Comparison of ENCODE assay signal across 1 cellular context in genomic region chrX:119809185-119809666, GRCh38.
TF ChIP-seq lines count a peak whose summit lies in the region.

No MANE protein-coding gene starts in this region.

TF ChIP-seq in K562, 482 proteins besides CTCF, POLR2A, EP300 and RAD21 (continues in another document):
- TF ChIP-seq SNRNP70 (optimal IDR thresholded peaks at IDR 0.05; ENCODE audit: low read depth, low read length) (no peak), MXD1 (CRISPR knock-in tag; IDR thresholded peaks at IDR 0.05; ENCODE audit: borderline replicate concordance, poor library complexity, severe bottlenecking) (no peak), TBL1XR1 (IDR thresholded peaks at IDR 0.05; ENCODE audit: low read length in 2 of 2) (peak in 1 of 2 experiments; percentile 83; a peak in 2 of 4 replicates), PBX2 (CRISPR knock-in tag; IDR thresholded peaks at IDR 0.05; ENCODE audit: low read depth) (no peak), PBX2 (tag; conservative IDR thresholded peaks at IDR 0.05; ENCODE audit: low read depth) (0 out of 2 replicates have a peak, but pooled peaks have one; percentile 10), DMBX1 (CRISPR knock-in tag; IDR thresholded peaks at IDR 0.05; ENCODE audit: borderline replicate concordance) (no peak), ETS2 (tag; IDR thresholded peaks at IDR 0.05; ENCODE audit: borderline replicate concordance, poor library complexity, severe bottlenecking) (no peak), MAFK (IDR thresholded peaks at IDR 0.05; ENCODE audit: low read length) (no peak), ZNF124 (CRISPR knock-in tag; IDR thresholded peaks at IDR 0.05) (no peak), ZNF280A (IDR thresholded peaks at IDR 0.05; ENCODE audit: low read depth, partially characterized antibody) (no peak), NFE2 (IDR thresholded peaks at IDR 0.05; ENCODE audit: low read depth) (peak; percentile 36; the same call in 1 of the 2 replicates), ELF4 (CRISPR knock-in tag; IDR thresholded peaks at IDR 0.05) (no peak), ZNF175 (CRISPR knock-in tag; IDR thresholded peaks at IDR 0.05; ENCODE audit: low read depth) (no peak), KDM4B (IDR thresholded peaks at IDR 0.05; ENCODE audit: borderline replicate concordance in 2 of 2, low read depth in 1 of 2) (no peak), NR3C1 (CRISPR knock-in tag; IDR thresholded peaks at IDR 0.05) (no peak), REST (CRISPR knock-in tag; IDR thresholded peaks at IDR 0.05; ENCODE audit: low read depth) (no peak), TAL1 (IDR thresholded peaks at IDR 0.05) (peak; percentile 89), PHF20 (IDR thresholded peaks at IDR 0.05; ENCODE audit: partially characterized antibody) (no peak), NFIC (IDR thresholded peaks at IDR 0.05) (peak; percentile 79), NONO (IDR thresholded peaks at IDR 0.05; ENCODE audit: low read depth in 2 of 2, low read length in 1 of 2) (no peak), HDAC8 (tag; IDR thresholded peaks at IDR 0.05) (no peak), TAF9B (IDR thresholded peaks at IDR 0.05; ENCODE audit: partially characterized antibody) (no peak), ZKSCAN8 (CRISPR knock-in tag; IDR thresholded peaks at IDR 0.05) (0 out of 2 replicates have a peak, but pooled peaks have one; percentile 31), VEZF1 (CRISPR knock-in tag; IDR thresholded peaks at IDR 0.05) (peak; percentile 44), ZNF511 (CRISPR knock-in tag; IDR thresholded peaks at IDR 0.05) (no peak), TCFL5 (CRISPR knock-in tag; conservative IDR thresholded peaks at IDR 0.05) (no peak), ZNF347 (CRISPR knock-in tag; IDR thresholded peaks at IDR 0.05; ENCODE audit: low read depth) (no peak), FOS (IDR thresholded peaks at IDR 0.05; ENCODE audit: extremely low read depth, insufficient read length) (peak; percentile 36), LARP7 (IDR thresholded peaks at IDR 0.05) (no peak), HCFC1 (IDR thresholded peaks at IDR 0.05; ENCODE audit: low read depth, low read length) (no peak), ZNF785 (CRISPR knock-in tag; IDR thresholded peaks at IDR 0.05) (no peak), ZNF79 (CRISPR knock-in tag; IDR thresholded peaks at IDR 0.05; ENCODE audit: low read depth) (no peak), CHD2 (IDR thresholded peaks at IDR 0.05; ENCODE audit: low read depth, low read length) (no peak), DLX4 (CRISPR knock-in tag; IDR thresholded peaks at IDR 0.05) (no peak), FOXP1 (CRISPR knock-in tag; IDR thresholded peaks at IDR 0.05) (no peak), ZNF551 (CRISPR knock-in tag; IDR thresholded peaks at IDR 0.05) (no peak), ZFP36 (IDR thresholded peaks at IDR 0.05; ENCODE audit: low read depth, low read length, partially characterized antibody) (no peak), POLR2G (IDR thresholded peaks at IDR 0.05; ENCODE audit: low read depth, low read length) (no peak), PRMT5 (CRISPR knock-in tag; IDR thresholded peaks at IDR 0.05) (no peak), ARID3A (IDR thresholded peaks at IDR 0.05; ENCODE audit: borderline replicate concordance, low read depth, low read length) (peak; percentile 60; the same call in 1 of the 2 replicates), ZNF57 (CRISPR knock-in tag; IDR thresholded peaks at IDR 0.05) (no peak), TFAM (CRISPR knock-in tag; conservative IDR thresholded peaks at IDR 0.05) (no peak), NCOR1 (IDR thresholded peaks at IDR 0.05) (peak; percentile 89), ZNF282 (CRISPR knock-in tag; IDR thresholded peaks at IDR 0.05) (no peak)
- TF ChIP-seq, protein P1, sequence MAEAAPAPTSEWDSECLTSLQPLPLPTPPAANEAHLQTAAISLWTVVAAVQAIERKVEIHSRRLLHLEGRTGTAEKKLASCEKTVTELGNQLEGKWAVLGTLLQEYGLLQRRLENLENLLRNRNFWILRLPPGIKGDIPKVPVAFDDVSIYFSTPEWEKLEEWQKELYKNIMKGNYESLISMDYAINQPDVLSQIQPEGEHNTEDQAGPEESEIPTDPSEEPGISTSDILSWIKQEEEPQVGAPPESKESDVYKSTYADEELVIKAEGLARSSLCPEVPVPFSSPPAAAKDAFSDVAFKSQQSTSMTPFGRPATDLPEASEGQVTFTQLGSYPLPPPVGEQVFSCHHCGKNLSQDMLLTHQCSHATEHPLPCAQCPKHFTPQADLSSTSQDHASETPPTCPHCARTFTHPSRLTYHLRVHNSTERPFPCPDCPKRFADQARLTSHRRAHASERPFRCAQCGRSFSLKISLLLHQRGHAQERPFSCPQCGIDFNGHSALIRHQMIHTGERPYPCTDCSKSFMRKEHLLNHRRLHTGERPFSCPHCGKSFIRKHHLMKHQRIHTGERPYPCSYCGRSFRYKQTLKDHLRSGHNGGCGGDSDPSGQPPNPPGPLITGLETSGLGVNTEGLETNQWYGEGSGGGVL (CRISPR knock-in tag; IDR thresholded peaks at IDR 0.05) = no peak
- TF ChIP-seq, protein P2, sequence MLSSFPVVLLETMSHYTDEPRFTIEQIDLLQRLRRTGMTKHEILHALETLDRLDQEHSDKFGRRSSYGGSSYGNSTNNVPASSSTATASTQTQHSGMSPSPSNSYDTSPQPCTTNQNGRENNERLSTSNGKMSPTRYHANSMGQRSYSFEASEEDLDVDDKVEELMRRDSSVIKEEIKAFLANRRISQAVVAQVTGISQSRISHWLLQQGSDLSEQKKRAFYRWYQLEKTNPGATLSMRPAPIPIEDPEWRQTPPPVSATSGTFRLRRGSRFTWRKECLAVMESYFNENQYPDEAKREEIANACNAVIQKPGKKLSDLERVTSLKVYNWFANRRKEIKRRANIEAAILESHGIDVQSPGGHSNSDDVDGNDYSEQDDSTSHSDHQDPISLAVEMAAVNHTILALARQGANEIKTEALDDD (IDR thresholded peaks at IDR 0.05) = no peak
- TF ChIP-seq, protein P3, sequence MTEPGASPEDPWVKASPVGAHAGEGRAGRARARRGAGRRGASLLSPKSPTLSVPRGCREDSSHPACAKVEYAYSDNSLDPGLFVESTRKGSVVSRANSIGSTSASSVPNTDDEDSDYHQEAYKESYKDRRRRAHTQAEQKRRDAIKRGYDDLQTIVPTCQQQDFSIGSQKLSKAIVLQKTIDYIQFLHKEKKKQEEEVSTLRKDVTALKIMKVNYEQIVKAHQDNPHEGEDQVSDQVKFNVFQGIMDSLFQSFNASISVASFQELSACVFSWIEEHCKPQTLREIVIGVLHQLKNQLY (CRISPR knock-in tag; conservative IDR thresholded peaks at IDR 0.05) = no peak
- TF ChIP-seq, protein P4, sequence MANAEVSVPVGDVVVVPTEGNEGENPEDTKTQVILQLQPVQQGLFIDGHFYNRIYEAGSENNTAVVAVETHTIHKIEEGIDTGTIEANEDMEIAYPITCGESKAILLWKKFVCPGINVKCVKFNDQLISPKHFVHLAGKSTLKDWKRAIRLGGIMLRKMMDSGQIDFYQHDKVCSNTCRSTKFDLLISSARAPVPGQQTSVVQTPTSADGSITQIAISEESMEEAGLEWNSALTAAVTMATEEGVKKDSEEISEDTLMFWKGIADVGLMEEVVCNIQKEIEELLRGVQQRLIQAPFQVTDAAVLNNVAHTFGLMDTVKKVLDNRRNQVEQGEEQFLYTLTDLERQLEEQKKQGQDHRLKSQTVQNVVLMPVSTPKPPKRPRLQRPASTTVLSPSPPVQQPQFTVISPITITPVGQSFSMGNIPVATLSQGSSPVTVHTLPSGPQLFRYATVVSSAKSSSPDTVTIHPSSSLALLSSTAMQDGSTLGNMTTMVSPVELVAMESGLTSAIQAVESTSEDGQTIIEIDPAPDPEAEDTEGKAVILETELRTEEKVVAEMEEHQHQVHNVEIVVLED (CRISPR knock-in tag; IDR thresholded peaks at IDR 0.05) = no peak
